ENCODE assay signal across 15 cellular contexts in genomic region chr4:25702848-25703247, GRCh38. TPM values are rescaled to one million over a fixed set of nuclear protein-coding genes. Genes with fewer than 3 reads are reported as not detected.
DNase-seq lines count a peak whose midpoint lies in the region; ATAC-seq and TF ChIP-seq lines count a peak whose summit lies in the region.
"Had no signal": no experiment of that assay in that cellular context is flagged by ENCODE, and none has a peak within 500 bp of the region (broad histone marks: within the 10 kb centered on the region; RNA-seq: fewer than 3 reads in every experiment).

No MANE protein-coding gene starts in this region.

- no peak for TF ChIP-seq POLR2A in esophagus squamous epithelium (IDR thresholded peaks at IDR 0.05)
- TF ChIP-seq POLR2A in vagina (IDR thresholded peaks at IDR 0.05) = no peak

- no peaks in the 10 kb centered on the region for H3K36me3 ChIP-seq in esophagus squamous epithelium
- H3K36me3 ChIP-seq in vagina = no peaks in the 10 kb centered on the region
- H3K36me3 ChIP-seq: lower lobe of right lung had no signal

- H3K9me3 ChIP-seq in esophagus squamous epithelium (no peaks in the 10 kb centered on the region), vagina (no peaks in the 10 kb centered on the region)
- H3K9me3 ChIP-seq: lower lobe of right lung had no signal

- TF ChIP-seq CTCF in brain (conservative IDR thresholded peaks at IDR 0.05) (no peak), esophagus squamous epithelium (IDR thresholded peaks at IDR 0.05) (no peak), vagina (IDR thresholded peaks at IDR 0.05) (no peak)

- H3K4me3 ChIP-seq in esophagus squamous epithelium (no peak overlapping the region), vagina (no peak overlapping the region)
- H3K4me3 ChIP-seq: lower lobe of right lung, skin epidermis had no signal

- no peaks in the 10 kb centered on the region for H3K36me3 Mint-ChIP-seq in brain
- H3K36me3 Mint-ChIP-seq in activated CD4-positive, alpha-beta T cell treated with anti-CD3 and anti-CD28 coated beads, Interleukin-2, amount 10 ng/mL, durations not matched to agents 7 days and 5 days (ENCODE audit: low read depth) = no peaks in the 10 kb centered on the region

- peak overlapping the region in 4 of 5 experiments; percentile 46 to 95 (median 55) for H3K27ac Mint-ChIP-seq in brain
- no peak overlapping the region for H3K27ac Mint-ChIP-seq in activated CD4-positive, alpha-beta T cell treated with anti-CD3 and anti-CD28 coated beads, Interleukin-2, amount 10 ng/mL, durations not matched to agents 7 days and 5 days
- H3K27ac Mint-ChIP-seq: activated T-cell treated with anti-CD3 and anti-CD28 coated beads, Interleukin-2, amount 50 U/mL, for 72 hours had no signal

- 21 to 46% methylated on average over 5 of the region's 5 CpGs for WGBS in esophagus squamous epithelium, 2 donors

- H3K27me3 ChIP-seq in esophagus squamous epithelium (peaks cover 0 to 3% (median 0%) of the 10 kb centered on the region in 4 donors), vagina (no peaks in the 10 kb centered on the region)

- H3K4me1 ChIP-seq in esophagus squamous epithelium (no peaks in the 10 kb centered on the region), vagina (no peaks in the 10 kb centered on the region)
- H3K4me1 ChIP-seq: lower lobe of right lung had no signal

- H3K9me3 Mint-ChIP-seq in brain = peaks cover 0 to 4% (median 0%) of the 10 kb centered on the region in 5 experiments
- no peaks in the 10 kb centered on the region for H3K9me3 Mint-ChIP-seq in activated CD4-positive, alpha-beta T cell treated with anti-CD3 and anti-CD28 coated beads, Interleukin-2, amount 10 ng/mL, durations not matched to agents 7 days and 5 days
- H3K9me3 Mint-ChIP-seq: activated T-cell treated with anti-CD3 and anti-CD28 coated beads, Interleukin-2, amount 50 U/mL, for 72 hours had no signal

- H3K27me3 Mint-ChIP-seq in brain = no peaks in the 10 kb centered on the region
- no peaks in the 10 kb centered on the region for H3K27me3 Mint-ChIP-seq in activated CD4-positive, alpha-beta T cell treated with anti-CD3 and anti-CD28 coated beads, Interleukin-2, amount 10 ng/mL, durations not matched to agents 7 days and 5 days

- peak overlapping the region in 1 of 5 experiments; percentile 14 for H3K4me3 Mint-ChIP-seq in brain
- no peak overlapping the region for H3K4me3 Mint-ChIP-seq in activated CD4-positive, alpha-beta T cell treated with anti-CD3 and anti-CD28 coated beads, Interleukin-2, amount 10 ng/mL, durations not matched to agents 7 days and 5 days
- H3K4me3 Mint-ChIP-seq: activated T-cell treated with anti-CD3 and anti-CD28 coated beads, Interleukin-2, amount 50 U/mL, for 72 hours had no signal

- H3K27ac ChIP-seq in esophagus squamous epithelium (no peak overlapping the region), vagina (no peak overlapping the region)
- H3K27ac ChIP-seq: HL-60, lower lobe of right lung, skin epidermis had no signal

- peak; percentile 82 for DNase-seq in AG20443 (ENCODE audit: low spot score)
- peak; percentile 50 for DNase-seq in MV-4-11 (lab: John Stamatoyannopoulos, UW)
- peak; percentile 73 for DNase-seq in iris pigment epithelial cell (ENCODE audit: low read depth)
- no peak for DNase-seq in esophagus squamous epithelium (lab: John Stamatoyannopoulos, UW)
- no peak for DNase-seq in vagina (ENCODE audit: extremely low spot score in 2 of 2)
- DNase-seq in activated CD4-positive, alpha-beta T cell treated with anti-CD3 and anti-CD28 coated beads, Interleukin-2, amount 10 ng/mL, durations not matched to agents 7 days and 5 days = no peak
- DNase-seq: activated T-cell treated with anti-CD3 and anti-CD28 coated beads, Interleukin-2, amount 50 U/mL, for 72 hours; effector CD8-positive, alpha-beta T cell; lower lobe of right lung; T-helper 2 cell had no signal

- POLR2A ChIA-PET in activated CD4-positive, alpha-beta T cell treated with anti-CD3 and anti-CD28 coated beads, Interleukin-2, amount 10 ng/mL, durations not matched to agents 7 days and 5 days (lab: Charles Lee) = no interaction called here

- CTCF ChIA-PET in activated CD4-positive, alpha-beta T cell treated with anti-CD3 and anti-CD28 coated beads, Interleukin-2, amount 10 ng/mL, durations not matched to agents 7 days and 5 days (lab: Charles Lee) = no interaction called here

- intact Hi-C loops in esophagus squamous epithelium (cut with DNase I) (no loop called here), vagina (cut with DNase I) (no loop called here)

- ATAC-seq in GM21447 (IDR thresholded peaks at IDR 0.05; ENCODE audit: unreplicated experiment) = no peak
- ATAC-seq: activated T-cell treated with anti-CD3 and anti-CD28 coated beads, Interleukin-2, amount 50 U/mL, for 72 hours; lower lobe of right lung had no signal

- H3K4me1 Mint-ChIP-seq in brain = peaks cover 6% of the 10 kb centered on the region
- H3K4me1 Mint-ChIP-seq in activated CD4-positive, alpha-beta T cell treated with anti-CD3 and anti-CD28 coated beads, Interleukin-2, amount 10 ng/mL, durations not matched to agents 7 days and 5 days = no peaks in the 10 kb centered on the region

RNA-seq across cellular contexts. Expression of gene SLC34A2, which starts 47.2 kb away (rescaled TPM):
- polyA plus RNA-seq in brain (ENCODE audit: insufficient read depth, low read depth, low replicate concordance) = not detected
- 1 to 10 TPM in 1 of 4 donors, under 1 TPM in 2, not detected in 1; 0.15 to 7.9 (median 0.76) TPM for total RNA-seq in esophagus squamous epithelium
- total RNA-seq in vagina = not detected
- not detected for total RNA-seq in activated CD4-positive, alpha-beta T cell treated with anti-CD3 and anti-CD28 coated beads, Interleukin-2, amount 10 ng/mL, durations not matched to agents 7 days and 5 days
- total RNA-seq: activated T-cell treated with anti-CD3 and anti-CD28 coated beads, Interleukin-2, amount 50 U/mL, for 72 hours; NCI-H460 had no signal

Comparison
In these comparisons a context has a peak if more than half of its experiments do, and no peak if none do; other contexts are left out.
1. DNase-seq: peak in AG20443 (single experiment), MV-4-11 (single experiment) and iris pigment epithelial cell (single experiment); none in esophagus squamous epithelium (single experiment), vagina (0 of 2) and activated CD4-positive, alpha-beta T cell treated with anti-CD3 and anti-CD28 coated beads, Interleukin-2, amount 10 ng/mL, durations not matched to agents 7 days and 5 days (single experiment).